Comparison of ENCODE assay signal across 1 cellular context in genomic region chr22:43922123-43922522, GRCh38.
TF ChIP-seq lines count a peak whose summit lies in the region.

No MANE protein-coding gene starts in this region.

TF ChIP-seq in HepG2, 621 proteins besides CTCF, POLR2A, EP300 and RAD21 (continued from another document):
- TF ChIP-seq IKZF1 (IDR thresholded peaks at IDR 0.05) (no peak), ATF6 (CRISPR knock-in tag; conservative IDR thresholded peaks at IDR 0.05) (no peak), ZMYM4 (CRISPR knock-in tag; IDR thresholded peaks at IDR 0.05) (peak; percentile 30; the same call in 1 of the 2 replicates), HNF4A (CRISPR knock-in tag; IDR thresholded peaks at IDR 0.05) (peak; percentile 69), ZNF883 (CRISPR knock-in tag; IDR thresholded peaks at IDR 0.05; ENCODE audit: not compliant biosample characterization) (no peak), CEBPZ (IDR thresholded peaks at IDR 0.05; ENCODE audit: low read length) (no peak), ZNF33A (CRISPR knock-in tag; IDR thresholded peaks at IDR 0.05; ENCODE audit: borderline replicate concordance) (no peak)
